8 cellular contexts compared by ENCODE assay signal in the genomic region with DNA sequence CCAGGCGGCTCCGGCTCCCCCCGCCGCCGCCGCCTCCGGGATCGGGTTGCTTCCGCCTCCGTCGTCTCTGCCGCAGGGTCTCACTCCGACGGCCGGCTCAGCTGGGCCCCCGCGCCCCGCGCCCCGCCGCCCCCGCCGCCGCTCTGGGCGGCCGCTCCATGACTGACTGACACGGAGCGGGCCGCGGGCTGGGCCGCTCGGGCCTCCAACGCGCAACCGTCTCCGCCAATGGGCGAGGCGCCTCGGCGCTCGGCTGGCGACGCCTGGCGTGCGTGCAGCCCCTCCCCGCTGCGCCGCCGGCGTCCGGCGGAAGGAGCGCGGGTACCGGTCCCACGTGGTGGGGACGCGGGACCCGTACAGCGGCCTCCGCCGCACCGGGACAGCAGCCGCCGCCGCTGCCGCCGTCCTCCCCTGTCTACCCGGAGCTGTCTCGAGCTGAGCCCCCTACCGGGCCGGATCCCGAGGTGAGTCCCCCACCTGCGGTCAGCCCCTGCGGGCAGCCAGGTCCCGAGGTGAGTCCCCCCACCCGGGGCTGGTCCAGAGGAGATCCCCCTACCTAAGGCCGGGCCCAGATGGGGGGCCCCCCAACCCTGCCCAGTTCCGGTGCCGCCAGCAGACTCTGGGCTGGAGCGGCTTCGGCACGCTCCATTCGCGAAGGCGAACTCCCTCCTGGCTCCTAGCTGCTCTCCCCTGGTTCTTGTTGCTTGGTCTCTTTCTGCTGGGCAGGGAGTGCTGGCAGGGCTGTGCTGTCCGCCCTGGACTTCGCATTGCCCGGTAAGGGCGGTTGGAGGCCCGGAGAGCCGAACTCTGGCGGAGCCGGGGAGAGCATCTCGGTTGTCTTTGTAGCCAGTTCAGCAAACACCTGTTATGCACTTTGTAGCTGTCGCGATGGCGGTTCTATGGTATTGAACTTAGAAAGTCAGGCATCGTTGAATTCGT.
DNase-seq lines count a peak whose midpoint lies in the region; ATAC-seq lines count a peak whose summit lies in the region.

A gene (minus strand): TSS at position 230 of the 939 bp plus-strand sequence. CDS start 11,640 bp downstream, outside the sequence.
A gene (plus strand): TSS at position 355 of the 939 bp plus-strand sequence. CDS start 1,387 bp downstream, outside the sequence.

- peak; percentile 79 for ATAC-seq in GM18858 (IDR thresholded peaks at IDR 0.05; ENCODE audit: unreplicated experiment)
- peak; percentile 87 for ATAC-seq in HG03095 (IDR thresholded peaks at IDR 0.05; ENCODE audit: unreplicated experiment)
- peak; percentile 90 for ATAC-seq in central memory CD8-positive, alpha-beta T cell (replicated peaks; ENCODE audit: extremely low read depth, poor library complexity, severe bottlenecking)

- H3K4me1 ChIP-seq in ACC112 (ENCODE audit: control insufficient read depth, insufficient read depth, low read length, unreplicated experiment) = peaks cover 20% of the 10 kb centered on the region

- peak within 1 kb of the TSS; percentile 96 for H3K27ac Mint-ChIP-seq in central memory CD8-positive, alpha-beta T cell (ENCODE audit: low read depth)

- peaks cover 6% of the 10 kb centered on the region for H3K36me3 ChIP-seq in ACC112 (ENCODE audit: insufficient read depth, low read length)

- H3K36me3 Mint-ChIP-seq in central memory CD8-positive, alpha-beta T cell (ENCODE audit: insufficient read depth) = peaks cover 12% of the 10 kb centered on the region

- peak; percentile 97 for DNase-seq in NCI-H2227 (lab: John Stamatoyannopoulos, UW; ENCODE audit: unreplicated experiment)
- DNase-seq in activated CD4-positive, CD25-positive, alpha-beta regulatory T cell treated with anti-CD3 and anti-CD28 coated beads, Interleukin-2, amount 50 U/mL, for 16 hours (ENCODE audit: low read depth, low spot score) = peak; percentile 73
- peak; percentile 66 to 72 for DNase-seq in central memory CD8-positive, alpha-beta T cell (ENCODE audit: low spot score in 2 of 2)
- DNase-seq in islet precursor cell = peak; percentile 95
- peak; percentile 81 for DNase-seq in stimulated activated CD4-positive, alpha-beta T cell treated with anti-CD3 and anti-CD28 coated beads, Interleukin-12 subunit alpha, Interleukin-12 subunit beta, amount 100 ng/mL, for 4 hours

- H3K27me3 Mint-ChIP-seq in central memory CD8-positive, alpha-beta T cell = no peaks in the 10 kb centered on the region

- peaks cover 50% of the 10 kb centered on the region for H3K4me1 Mint-ChIP-seq in central memory CD8-positive, alpha-beta T cell

- H2AFZ ChIP-seq in ACC112 (ENCODE audit: low read length, unreplicated experiment) = peak within 1 kb of the TSS; percentile 95

- H3K79me2 ChIP-seq in ACC112 (ENCODE audit: control insufficient read depth, insufficient read depth, low read length, unreplicated experiment) = peaks cover 80% of the 10 kb centered on the region

- peak within 1 kb of the TSS; percentile 99 for H3K4me3 Mint-ChIP-seq in central memory CD8-positive, alpha-beta T cell

- no peaks in the 10 kb centered on the region for H3K27me3 ChIP-seq in ACC112 (ENCODE audit: insufficient read depth, low read length)

- no peaks in the 10 kb centered on the region for H3K9me3 Mint-ChIP-seq in central memory CD8-positive, alpha-beta T cell

- peak within 1 kb of the TSS; percentile 31 for H3K27ac ChIP-seq in ACC112 (ENCODE audit: low read depth, low read length)

- H3K4me3 ChIP-seq in ACC112 (ENCODE audit: low read depth, low read length) = peak within 1 kb of the TSS; percentile 98

Comparison
In these comparisons a context has a peak if more than half of its experiments do, and no peak if none do; other contexts are left out.
1. Peak in every context shown above with its lines: DNase-seq, ATAC-seq, H3K4me3 ChIP-seq and H3K27ac ChIP-seq.